ENCODE assay signal across 23 cellular contexts in the genomic region with DNA sequence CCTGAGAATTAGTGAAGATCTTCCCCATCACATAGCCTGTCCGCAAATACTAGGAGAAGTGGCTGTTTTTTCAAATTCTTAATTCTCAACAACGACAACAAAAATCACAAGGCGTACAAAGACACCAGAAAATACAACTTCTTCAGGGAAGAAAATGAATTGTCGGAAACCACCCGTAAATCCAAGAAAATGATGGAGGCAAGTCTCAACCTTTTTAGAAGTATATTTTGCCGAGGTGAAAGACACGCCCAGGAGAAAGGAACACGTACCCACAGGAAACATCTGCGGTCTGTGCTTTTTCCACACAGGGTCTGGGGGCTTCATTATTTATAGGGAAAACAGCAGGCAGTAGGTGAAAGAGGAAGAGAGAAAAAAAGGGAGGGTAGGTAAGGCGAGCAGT.
"Had no signal": no experiment of that assay in that cellular context is flagged by ENCODE, and none has a peak within 500 bp of the region (broad histone marks: within the 10 kb centered on the region; RNA-seq: fewer than 3 reads in every experiment).

No MANE protein-coding gene starts in this region.

- H3K4me1 ChIP-seq: breast epithelium had no signal

- DNase-seq: activated CD4-positive, alpha-beta T cell treated with anti-CD3 and anti-CD28 coated beads for 4 hours; activated CD8-positive, alpha-beta memory T cell treated with anti-CD3 and anti-CD28 coated beads, Interleukin-2, amount 50 U/mL, for 4 hours; activated CD8-positive, alpha-beta T cell treated with anti-CD3 and anti-CD28 coated beads for 36 hours; activated gamma-delta T cell treated with Interleukin-2 at 50 U/mL for 16 hours; activated naive CD4-positive, alpha-beta T cell treated with anti-CD3 and anti-CD28 coated beads, Interleukin-2, amount 10 ng/mL, durations not matched to agents 7 days and 5 days; activated T-cell treated with anti-CD3 and anti-CD28 coated beads, Interleukin-2, amount 50 U/mL, for 72 hours; aorta; central memory CD4-positive, alpha-beta T cell; KBM-7; MG63; MV-4-11; NCI-H1092 treated with DMSO at 0.1 percent for 48 hours; NCI-H1417 treated with DMSO at 0.1 percent for 48 hours; NCI-H1694; NCI-H2029; NCI-H2107; NCI-H2171 treated with DMSO at 0.1 percent for 48 hours; NCI-H524; SHP77 treated with DMSO at 0.1 percent for 48 hours had no signal

- H3K27ac ChIP-seq: breast epithelium had no signal

- H3K4me3 ChIP-seq: breast epithelium, MG63 had no signal

- H3K4me3 Mint-ChIP-seq: activated CD8-positive, alpha-beta T cell treated with anti-CD3 and anti-CD28 coated beads for 36 hours; activated naive CD4-positive, alpha-beta T cell treated with anti-CD3 and anti-CD28 coated beads, Interleukin-2, amount 10 ng/mL, durations not matched to agents 7 days and 5 days; activated T-cell treated with anti-CD3 and anti-CD28 coated beads, Interleukin-2, amount 50 U/mL, for 72 hours; T-helper 1 cell treated with Interleukin-12 subunit alpha and Interleukin-12 subunit beta and Interleukin-4 antibody, amounts not matched to agents 30 μg/mL and 1 μg/mL, for 36 hours had no signal

- ATAC-seq: activated CD4-positive, CD25-positive, alpha-beta regulatory T cell treated with anti-CD3 and anti-CD28 coated beads, Interleukin-2, amount 50 U/mL, for 24 hours; activated CD8-positive, alpha-beta T cell treated with anti-CD3 and anti-CD28 coated beads for 36 hours; activated T-cell treated with anti-CD3 and anti-CD28 coated beads, Interleukin-2, amount 50 U/mL, for 72 hours had no signal

- H3K36me3 Mint-ChIP-seq: activated naive CD4-positive, alpha-beta T cell treated with anti-CD3 and anti-CD28 coated beads, Interleukin-2, amount 10 ng/mL, durations not matched to agents 7 days and 5 days had no signal

- H3K9me3 ChIP-seq: breast epithelium, MG63 had no signal

- H3K36me3 ChIP-seq: breast epithelium, MG63 had no signal

- H3K27ac Mint-ChIP-seq: activated CD8-positive, alpha-beta T cell treated with anti-CD3 and anti-CD28 coated beads for 36 hours; activated naive CD4-positive, alpha-beta T cell treated with anti-CD3 and anti-CD28 coated beads, Interleukin-2, amount 10 ng/mL, durations not matched to agents 7 days and 5 days; activated T-cell treated with anti-CD3 and anti-CD28 coated beads, Interleukin-2, amount 50 U/mL, for 72 hours; activated T-helper 2 cell treated with anti-CD3 and anti-CD28 coated beads, Interferon-gamma antibody, Interleukin-2, Interleukin-4, amounts not matched to agents 10 μg/mL and 5 μg/mL and 100 μg/mL, durations not matched to agents 14 hours and 24 hours and 36 hours; T-helper 1 cell treated with Interleukin-12 subunit alpha and Interleukin-12 subunit beta and Interleukin-4 antibody, amounts not matched to agents 30 μg/mL and 1 μg/mL, for 36 hours had no signal

- H3K27me3 ChIP-seq: MG63 had no signal
